In the genomic region with DNA sequence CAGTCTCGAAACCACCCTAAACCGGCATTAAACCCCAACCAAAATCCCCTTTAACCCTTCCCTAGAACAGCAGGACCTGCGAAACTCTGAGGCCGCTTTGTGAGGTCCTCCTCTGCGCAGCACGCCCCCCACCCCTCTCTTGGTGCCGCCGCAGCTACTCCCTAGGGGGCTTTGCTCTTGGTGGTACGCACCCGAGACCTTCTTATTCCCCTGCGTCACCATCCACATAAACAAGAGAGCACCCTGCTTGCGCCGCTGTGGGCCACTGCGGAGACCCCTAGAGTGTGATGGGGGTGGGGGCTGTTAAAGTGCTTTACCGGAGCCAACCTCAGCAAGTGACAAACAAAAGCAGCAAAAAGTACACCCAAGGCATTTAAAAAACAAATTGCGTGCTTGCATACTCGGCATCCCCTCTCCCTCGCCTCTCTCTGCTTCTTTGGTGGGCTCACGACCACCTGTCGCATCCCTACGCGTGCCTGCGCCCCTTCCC, we compare ENCODE assay signal across 9 cellular contexts. TPM values are rescaled to one million over a fixed set of nuclear protein-coding genes. Genes with fewer than 3 reads are reported as not detected.
DNase-seq lines count a peak whose midpoint lies in the region; ATAC-seq, FAIRE-seq and TF ChIP-seq lines count a peak whose summit lies in the region.
"Had no signal": no experiment of that assay in that cellular context is flagged by ENCODE, and none has a peak within 500 bp of the region (broad histone marks: within the 10 kb centered on the region; RNA-seq: fewer than 3 reads in every experiment).

No MANE protein-coding gene starts in this region.

- no peak overlapping the region for H3K9ac ChIP-seq in SK-N-SH
- peak overlapping the region; percentile 70 for H3K9ac ChIP-seq in iPS-15b (ENCODE audit: low read depth, low read length)

- POLR2A ChIA-PET in SK-N-SH (lab: Yijun Ruan, JAX): interaction anchor here (0.8 kb wide), 1 partner anchor 462 kb away, joined by 3 read pairs; no protein-coding TSS in a partner anchor

- no peak overlapping the region for H2AFZ ChIP-seq in SK-N-SH (ENCODE audit: low read depth)

- no peaks in the 10 kb centered on the region for H3K9me3 ChIP-seq in SK-N-SH
- no peaks in the 10 kb centered on the region for H3K9me3 ChIP-seq in iPS-15b (ENCODE audit: control insufficient read depth, insufficient read depth, low read length)
- H3K9me3 ChIP-seq in spleen: no peaks in the 10 kb centered on the region

- peaks cover 4% of the 10 kb centered on the region; the same call in 1 of the 2 replicates for H3K27me3 ChIP-seq in SK-N-SH (ENCODE audit: insufficient read depth)
- peaks cover 49% of the 10 kb centered on the region for H3K27me3 ChIP-seq in iPS-15b (ENCODE audit: control insufficient read depth, insufficient read depth, low read length)
- peaks cover 0 to 82% (median 66%) of the 10 kb centered on the region in 7 donors for H3K27me3 ChIP-seq in spleen (replicated peaks in 1 of 7)

- no peak for TF ChIP-seq EP300 in SK-N-SH (IDR thresholded peaks at IDR 0.05; ENCODE audit: borderline replicate concordance in 1 of 2, low read depth in 1 of 2, low read length in 1 of 2)

- H3K4me1 Mint-ChIP-seq in activated T-helper 17 cell treated with anti-CD3 and anti-CD28 coated beads, Interleukin-2, amount 50 U/mL, for 72 hours: peaks cover 18% of the 10 kb centered on the region

- H3K4me3 ChIP-seq in SK-N-SH (ENCODE audit: low read depth in 2 of 2, low read length in 1 of 2) (peak overlapping the region in 1 of 2 experiments; percentile 37; a peak in 1 of 4 replicates), iPS-15b (ENCODE audit: low read depth, low read length) (peak overlapping the region; percentile 94), spleen (peak overlapping the region in 7 of 8 donors; percentile 28 to 69 (median 39))

- no peak for TF ChIP-seq CTCF in SK-N-SH (IDR thresholded peaks at IDR 0.05)
- no peak for TF ChIP-seq CTCF in spleen (IDR thresholded peaks at IDR 0.05 in 8 of 11, conservative IDR thresholded peaks at IDR 0.05 in 3 of 11)

- TF ChIP-seq RAD21 in SK-N-SH (IDR thresholded peaks at IDR 0.05; ENCODE audit: low read length): no peak

- no peaks in the 10 kb centered on the region for H3K9me2 ChIP-seq in SK-N-SH

- TF ChIP-seq POLR2A in spleen (IDR thresholded peaks at IDR 0.05): no peak
- no peak for TF ChIP-seq POLR2A in GM12891 (IDR thresholded peaks at IDR 0.05; ENCODE audit: low read depth, low read length)

- no peak overlapping the region for H3K27ac ChIP-seq in SK-N-SH (ENCODE audit: low read depth in 2 of 2, low read length in 1 of 2)
- H3K27ac ChIP-seq in spleen: no peak overlapping the region
- H3K27ac ChIP-seq: 22Rv1 had no signal

- H3K4me3 Mint-ChIP-seq in activated T-helper 17 cell treated with anti-CD3 and anti-CD28 coated beads, Interleukin-2, amount 50 U/mL, for 72 hours: peak overlapping the region; percentile 84

- H3F3A ChIP-seq in SK-N-SH (replicated peaks; ENCODE audit: insufficient read depth): no peaks in the 10 kb centered on the region

- no peaks in the 10 kb centered on the region for H3K9me3 Mint-ChIP-seq in activated T-helper 17 cell treated with anti-CD3 and anti-CD28 coated beads, Interleukin-2, amount 50 U/mL, for 72 hours

- H3K27ac Mint-ChIP-seq in activated T-helper 17 cell treated with anti-CD3 and anti-CD28 coated beads, Interleukin-2, amount 50 U/mL, for 72 hours: no peak overlapping the region

- H3K36me3 Mint-ChIP-seq in activated T-helper 17 cell treated with anti-CD3 and anti-CD28 coated beads, Interleukin-2, amount 50 U/mL, for 72 hours (ENCODE audit: low read depth): no peaks in the 10 kb centered on the region

- H3K36me3 ChIP-seq in SK-N-SH (replicated peaks in 1 of 2; ENCODE audit: control insufficient read depth in 1 of 2, insufficient read depth in 2 of 2, low read length in 1 of 2): no peaks in the 10 kb centered on the region
- H3K36me3 ChIP-seq in iPS-15b (ENCODE audit: control insufficient read depth, insufficient read depth, low read length): peaks cover 10% of the 10 kb centered on the region
- no peaks in the 10 kb centered on the region for H3K36me3 ChIP-seq in spleen

- intact Hi-C loops in spleen (cut with DNase I; ENCODE audit: low total_unique reads): no loop called here

- H3K4me2 ChIP-seq in SK-N-SH: peak overlapping the region; percentile 41; the same call in 1 of the 2 replicates

- WGBS in SK-N-SH (ENCODE audit: low lambda C conversion rate): 76% methylated on average over 22 of the region's 23 CpGs
- 34 to 49% (median 36%) methylated on average over 22 to 23 of the region's 23 CpGs for WGBS in spleen, 5 donors

- no peaks in the 10 kb centered on the region for H4K20me1 ChIP-seq in SK-N-SH (ENCODE audit: insufficient read depth)

- H3K79me2 ChIP-seq in SK-N-SH (ENCODE audit: insufficient read depth): peaks cover 29% of the 10 kb centered on the region

- ATAC-seq in SK-N-SH treated with all-trans-retinoic acid at 6 μM for 48 hours: no peak
- no peak for ATAC-seq in activated T-helper 17 cell treated with anti-CD3 and anti-CD28 coated beads, Interleukin-2, amount 50 U/mL, for 72 hours (replicated peaks)

- H3K27me3 Mint-ChIP-seq in activated T-helper 17 cell treated with anti-CD3 and anti-CD28 coated beads, Interleukin-2, amount 50 U/mL, for 72 hours: peaks cover 46% of the 10 kb centered on the region

- H3K4me1 ChIP-seq in SK-N-SH (ENCODE audit: control insufficient read depth in 1 of 2, insufficient read depth in 2 of 2, low read depth in 1 of 2, low read length in 1 of 2) (peaks cover 0 to 23% of the 10 kb centered on the region in 2 experiments; a peak in 1 of 4 replicates), iPS-15b (ENCODE audit: control insufficient read depth, insufficient read depth, low read length) (peaks cover 19% of the 10 kb centered on the region), spleen (peaks cover 0 to 50% (median 36%) of the 10 kb centered on the region in 6 donors)

- FAIRE-seq in GM12891 (lab: Jason Lieb, UNC): no peak

- DNase-seq in SK-N-SH: no peak
- DNase-seq in spleen: no peak
- no peak for DNase-seq in NCI-H524 (lab: John Stamatoyannopoulos, UW)
- no peak for DNase-seq in GM12891 (ENCODE audit: insufficient read length, low spot score)
- DNase-seq in Ammon's horn (ENCODE audit: low spot score): no peak

- CTCF ChIA-PET in SK-N-SH (lab: Yijun Ruan, JAX): interaction anchor here (0.6 to 3.1 kb wide), 18 partner anchors 8 to 622 kb away, joined by 3 to 16 read pairs (median 4); partner anchors contain the start of gene STX16

TF ChIP-seq in SK-N-SH, 30 proteins besides CTCF, POLR2A, EP300 and RAD21 (continues in another document):
- TF ChIP-seq FOSL2 (IDR thresholded peaks at IDR 0.05; ENCODE audit: borderline replicate concordance, low read depth) (no peak), ELF1 (IDR thresholded peaks at IDR 0.05) (no peak), NFIC (IDR thresholded peaks at IDR 0.05; ENCODE audit: borderline replicate concordance) (no peak), MEF2A (IDR thresholded peaks at IDR 0.05; ENCODE audit: borderline replicate concordance, low read depth) (no peak), FOXM1 (IDR thresholded peaks at IDR 0.05; ENCODE audit: low read depth) (no peak), EZH2phosphoT487 (IDR thresholded peaks at IDR 0.05; ENCODE audit: borderline replicate concordance, low read depth) (no peak), RXRA (IDR thresholded peaks at IDR 0.05; ENCODE audit: borderline replicate concordance, low read depth) (no peak)

TF ChIP-seq in SK-N-SH treated with all-trans-retinoic acid at 6 μM for 48 hours, 23 proteins besides CTCF, POLR2A, EP300 and RAD21 (continues in another document):
- TF ChIP-seq ARNTL (CRISPR knock-in tag; IDR thresholded peaks at IDR 0.05; ENCODE audit: borderline replicate concordance, low read depth) (no peak), ZNF70 (CRISPR knock-in tag; IDR thresholded peaks at IDR 0.05) (no peak), PPARA (CRISPR knock-in tag; IDR thresholded peaks at IDR 0.05; ENCODE audit: borderline replicate concordance) (no peak)

TF ChIP-seq in GM12891, 5 proteins besides CTCF, POLR2A, EP300 and RAD21:
- no peak for TF ChIP-seq POU2F2 (IDR thresholded peaks at IDR 0.05; ENCODE audit: low read depth, low read length)
- no peak for TF ChIP-seq PAX5 (IDR thresholded peaks at IDR 0.05; ENCODE audit: insufficient read depth, low read length, severe bottlenecking)
- no peak for TF ChIP-seq SPI1 (IDR thresholded peaks at IDR 0.05; ENCODE audit: low read depth, low read length)
- no peak for TF ChIP-seq TAF1 (IDR thresholded peaks at IDR 0.05; ENCODE audit: low read depth, low read length)
- no peak for TF ChIP-seq POLR2AphosphoS5 (IDR thresholded peaks at IDR 0.05; ENCODE audit: low read depth, low read length)

RNA-seq across cellular contexts. Expression of gene GNAS, which starts 0.5 kb away (rescaled TPM):
- polyA plus RNA-seq in SK-N-SH (2012; rRNA removed): 1,011 and 1,562 TPM in 2 replicates
- polyA plus RNA-seq in SK-N-SH (2012; cell fraction: cytosol; rRNA removed): 1,261 and 1,880 TPM in 2 replicates
- 1,323 and 1,902 TPM in 2 replicates for polyA plus RNA-seq in SK-N-SH (2012; cell fraction: nucleus; rRNA removed)
- 100 to 1,000 TPM; 412 to 688 TPM for total RNA-seq in activated T-helper 17 cell treated with anti-CD3 and anti-CD28 coated beads, Interleukin-2, amount 50 U/mL, for 72 hours
- 100 to 1,000 TPM; 745 to 849 (median 769) TPM for total RNA-seq in spleen
- 100 to 1,000 TPM; 722 to 854 (median 771) TPM for polyA plus RNA-seq in spleen
- polyA plus RNA-seq in GM12891 (2012; ENCODE audit: low read depth, missing spikeins): 544 TPM

RNA-seq across cellular contexts. Expression of gene GNAS-AS1, which starts 1.3 kb away (rescaled TPM):
- polyA plus RNA-seq in SK-N-SH (2012; rRNA removed) (1.2 and 1.5 TPM in 2 replicates), spleen (under 1 TPM; 0.18 to 0.32 (median 0.22) TPM)
- polyA plus RNA-seq in SK-N-SH (2012; cell fraction: cytosol; rRNA removed): 0.91 and 1.0 TPM in 2 replicates
- 2.7 and 3.3 TPM in 2 replicates for polyA plus RNA-seq in SK-N-SH (2012; cell fraction: nucleus; rRNA removed)
- total RNA-seq in activated T-helper 17 cell treated with anti-CD3 and anti-CD28 coated beads, Interleukin-2, amount 50 U/mL, for 72 hours: 1 to 10 TPM; 1.0 to 1.3 TPM
- total RNA-seq in spleen: 1 to 10 TPM in 2 of 7 donors, under 1 TPM in 3, not detected in 2; 0.44 to 1.1 (median 0.70) TPM
- polyA plus RNA-seq in GM12891 (2012; ENCODE audit: low read depth, missing spikeins): 0.68 TPM
